In genomic region chr11:73787643-73788537, GRCh38 we compare ENCODE assay signal across 1 cellular context.
TF ChIP-seq lines count a peak whose summit lies in the region.

Gene MRPL48 (plus strand): TSS chr11:73787874. CDS start chr11:73787972, 98 bp downstream.

TF ChIP-seq in H1, 55 proteins besides CTCF, POLR2A, EP300 and RAD21:
- TF ChIP-seq KDM4A (IDR thresholded peaks at IDR 0.05; ENCODE audit: low read depth, low read length, severe bottlenecking): peak; percentile 78
- TF ChIP-seq ASH2L (IDR thresholded peaks at IDR 0.05; ENCODE audit: low read length): peak; percentile 100
- no peak for TF ChIP-seq CHD1 (IDR thresholded peaks at IDR 0.05; ENCODE audit: low read depth, low read length)
- peak; percentile 93 for TF ChIP-seq TAF7 (optimal IDR thresholded peaks at IDR 0.05; ENCODE audit: borderline replicate concordance, low read depth, low read length)
- peak; percentile 40 for TF ChIP-seq E2F6 (IDR thresholded peaks at IDR 0.05)
- peak; percentile 98; a peak in 3 of 4 replicates for TF ChIP-seq HDAC2 (IDR thresholded peaks at IDR 0.05; ENCODE audit: borderline replicate concordance in 1 of 2, low read depth in 2 of 2, low read length in 2 of 2)
- peak; percentile 66 for TF ChIP-seq SP1 (IDR thresholded peaks at IDR 0.05; ENCODE audit: low read depth, low read length)
- TF ChIP-seq KDM5A (IDR thresholded peaks at IDR 0.05; ENCODE audit: low read length): peak; percentile 93
- no peak for TF ChIP-seq NANOG (IDR thresholded peaks at IDR 0.05; ENCODE audit: insufficient read depth, low read depth, low read length, poor library complexity, severe bottlenecking)
- TF ChIP-seq RFX5 (IDR thresholded peaks at IDR 0.05; ENCODE audit: borderline replicate concordance, low read depth, low read length): no peak
- TF ChIP-seq SAP30 (IDR thresholded peaks at IDR 0.05; ENCODE audit: insufficient read depth, insufficient replicate concordance, low read length): no peak
- TF ChIP-seq TEAD4 (IDR thresholded peaks at IDR 0.05; ENCODE audit: low read depth, low read length): 0 out of 2 replicates have a peak, but pooled peaks have one; percentile 5
- TF ChIP-seq, protein P1, sequence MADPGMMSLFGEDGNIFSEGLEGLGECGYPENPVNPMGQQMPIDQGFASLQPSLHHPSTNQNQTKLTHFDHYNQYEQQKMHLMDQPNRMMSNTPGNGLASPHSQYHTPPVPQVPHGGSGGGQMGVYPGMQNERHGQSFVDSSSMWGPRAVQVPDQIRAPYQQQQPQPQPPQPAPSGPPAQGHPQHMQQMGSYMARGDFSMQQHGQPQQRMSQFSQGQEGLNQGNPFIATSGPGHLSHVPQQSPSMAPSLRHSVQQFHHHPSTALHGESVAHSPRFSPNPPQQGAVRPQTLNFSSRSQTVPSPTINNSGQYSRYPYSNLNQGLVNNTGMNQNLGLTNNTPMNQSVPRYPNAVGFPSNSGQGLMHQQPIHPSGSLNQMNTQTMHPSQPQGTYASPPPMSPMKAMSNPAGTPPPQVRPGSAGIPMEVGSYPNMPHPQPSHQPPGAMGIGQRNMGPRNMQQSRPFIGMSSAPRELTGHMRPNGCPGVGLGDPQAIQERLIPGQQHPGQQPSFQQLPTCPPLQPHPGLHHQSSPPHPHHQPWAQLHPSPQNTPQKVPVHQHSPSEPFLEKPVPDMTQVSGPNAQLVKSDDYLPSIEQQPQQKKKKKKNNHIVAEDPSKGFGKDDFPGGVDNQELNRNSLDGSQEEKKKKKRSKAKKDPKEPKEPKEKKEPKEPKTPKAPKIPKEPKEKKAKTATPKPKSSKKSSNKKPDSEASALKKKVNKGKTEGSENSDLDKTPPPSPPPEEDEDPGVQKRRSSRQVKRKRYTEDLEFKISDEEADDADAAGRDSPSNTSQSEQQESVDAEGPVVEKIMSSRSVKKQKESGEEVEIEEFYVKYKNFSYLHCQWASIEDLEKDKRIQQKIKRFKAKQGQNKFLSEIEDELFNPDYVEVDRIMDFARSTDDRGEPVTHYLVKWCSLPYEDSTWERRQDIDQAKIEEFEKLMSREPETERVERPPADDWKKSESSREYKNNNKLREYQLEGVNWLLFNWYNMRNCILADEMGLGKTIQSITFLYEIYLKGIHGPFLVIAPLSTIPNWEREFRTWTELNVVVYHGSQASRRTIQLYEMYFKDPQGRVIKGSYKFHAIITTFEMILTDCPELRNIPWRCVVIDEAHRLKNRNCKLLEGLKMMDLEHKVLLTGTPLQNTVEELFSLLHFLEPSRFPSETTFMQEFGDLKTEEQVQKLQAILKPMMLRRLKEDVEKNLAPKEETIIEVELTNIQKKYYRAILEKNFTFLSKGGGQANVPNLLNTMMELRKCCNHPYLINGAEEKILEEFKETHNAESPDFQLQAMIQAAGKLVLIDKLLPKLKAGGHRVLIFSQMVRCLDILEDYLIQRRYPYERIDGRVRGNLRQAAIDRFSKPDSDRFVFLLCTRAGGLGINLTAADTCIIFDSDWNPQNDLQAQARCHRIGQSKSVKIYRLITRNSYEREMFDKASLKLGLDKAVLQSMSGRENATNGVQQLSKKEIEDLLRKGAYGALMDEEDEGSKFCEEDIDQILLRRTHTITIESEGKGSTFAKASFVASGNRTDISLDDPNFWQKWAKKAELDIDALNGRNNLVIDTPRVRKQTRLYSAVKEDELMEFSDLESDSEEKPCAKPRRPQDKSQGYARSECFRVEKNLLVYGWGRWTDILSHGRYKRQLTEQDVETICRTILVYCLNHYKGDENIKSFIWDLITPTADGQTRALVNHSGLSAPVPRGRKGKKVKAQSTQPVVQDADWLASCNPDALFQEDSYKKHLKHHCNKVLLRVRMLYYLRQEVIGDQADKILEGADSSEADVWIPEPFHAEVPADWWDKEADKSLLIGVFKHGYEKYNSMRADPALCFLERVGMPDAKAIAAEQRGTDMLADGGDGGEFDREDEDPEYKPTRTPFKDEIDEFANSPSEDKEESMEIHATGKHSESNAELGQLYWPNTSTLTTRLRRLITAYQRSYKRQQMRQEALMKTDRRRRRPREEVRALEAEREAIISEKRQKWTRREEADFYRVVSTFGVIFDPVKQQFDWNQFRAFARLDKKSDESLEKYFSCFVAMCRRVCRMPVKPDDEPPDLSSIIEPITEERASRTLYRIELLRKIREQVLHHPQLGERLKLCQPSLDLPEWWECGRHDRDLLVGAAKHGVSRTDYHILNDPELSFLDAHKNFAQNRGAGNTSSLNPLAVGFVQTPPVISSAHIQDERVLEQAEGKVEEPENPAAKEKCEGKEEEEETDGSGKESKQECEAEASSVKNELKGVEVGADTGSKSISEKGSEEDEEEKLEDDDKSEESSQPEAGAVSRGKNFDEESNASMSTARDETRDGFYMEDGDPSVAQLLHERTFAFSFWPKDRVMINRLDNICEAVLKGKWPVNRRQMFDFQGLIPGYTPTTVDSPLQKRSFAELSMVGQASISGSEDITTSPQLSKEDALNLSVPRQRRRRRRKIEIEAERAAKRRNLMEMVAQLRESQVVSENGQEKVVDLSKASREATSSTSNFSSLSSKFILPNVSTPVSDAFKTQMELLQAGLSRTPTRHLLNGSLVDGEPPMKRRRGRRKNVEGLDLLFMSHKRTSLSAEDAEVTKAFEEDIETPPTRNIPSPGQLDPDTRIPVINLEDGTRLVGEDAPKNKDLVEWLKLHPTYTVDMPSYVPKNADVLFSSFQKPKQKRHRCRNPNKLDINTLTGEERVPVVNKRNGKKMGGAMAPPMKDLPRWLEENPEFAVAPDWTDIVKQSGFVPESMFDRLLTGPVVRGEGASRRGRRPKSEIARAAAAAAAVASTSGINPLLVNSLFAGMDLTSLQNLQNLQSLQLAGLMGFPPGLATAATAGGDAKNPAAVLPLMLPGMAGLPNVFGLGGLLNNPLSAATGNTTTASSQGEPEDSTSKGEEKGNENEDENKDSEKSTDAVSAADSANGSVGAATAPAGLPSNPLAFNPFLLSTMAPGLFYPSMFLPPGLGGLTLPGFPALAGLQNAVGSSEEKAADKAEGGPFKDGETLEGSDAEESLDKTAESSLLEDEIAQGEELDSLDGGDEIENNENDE (IDR thresholded peaks at IDR 0.05; ENCODE audit: insufficient replicate concordance, low read length): no peak
- peak in 1 of 2 experiments; percentile 17; a peak in 1 of 4 replicates for TF ChIP-seq SIN3A (conservative IDR thresholded peaks at IDR 0.05 in 1 of 2, IDR thresholded peaks at IDR 0.05 in 1 of 2; ENCODE audit: low read depth in 1 of 2, low read length in 2 of 2)
- peak; percentile 95 for TF ChIP-seq TBP (IDR thresholded peaks at IDR 0.05; ENCODE audit: low read depth, low read length)
- peak; percentile 64; the same call in 1 of the 2 replicates for TF ChIP-seq POU5F1 (IDR thresholded peaks at IDR 0.05; ENCODE audit: low read depth, low read length)
- TF ChIP-seq BACH1 (IDR thresholded peaks at IDR 0.05; ENCODE audit: low read length): peak; percentile 90
- peak; percentile 98 for TF ChIP-seq KDM1A (IDR thresholded peaks at IDR 0.05; ENCODE audit: borderline replicate concordance, low read length)
- TF ChIP-seq SIX5 (IDR thresholded peaks at IDR 0.05; ENCODE audit: low read depth, low read length): peak; percentile 27; the same call in 1 of the 2 replicates
- TF ChIP-seq SIRT6 (IDR thresholded peaks at IDR 0.05; ENCODE audit: low read length): no peak
- peak; percentile 38; the same call in 1 of the 2 replicates for TF ChIP-seq SUZ12 (IDR thresholded peaks at IDR 0.05; ENCODE audit: low read length)
- TF ChIP-seq JUND (IDR thresholded peaks at IDR 0.05; ENCODE audit: low read length): peak; percentile 62; the same call in 1 of the 2 replicates
- peak; percentile 46 for TF ChIP-seq GTF2F1 (IDR thresholded peaks at IDR 0.05; ENCODE audit: borderline replicate concordance, low read depth, low read length)
- TF ChIP-seq, protein P2, sequence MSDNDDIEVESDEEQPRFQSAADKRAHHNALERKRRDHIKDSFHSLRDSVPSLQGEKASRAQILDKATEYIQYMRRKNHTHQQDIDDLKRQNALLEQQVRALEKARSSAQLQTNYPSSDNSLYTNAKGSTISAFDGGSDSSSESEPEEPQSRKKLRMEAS (IDR thresholded peaks at IDR 0.05): peak; percentile 93
- peak; percentile 67; the same call in 1 of the 2 replicates for TF ChIP-seq CREB1 (IDR thresholded peaks at IDR 0.05)
- peak; percentile 100 for TF ChIP-seq PHF8 (conservative IDR thresholded peaks at IDR 0.05; ENCODE audit: low read depth, low read length)
- TF ChIP-seq GABPA (IDR thresholded peaks at IDR 0.05; ENCODE audit: borderline replicate concordance, insufficient read depth, low read length): peak; percentile 86
- peak; percentile 36; the same call in 1 of the 2 replicates for TF ChIP-seq TCF12 (IDR thresholded peaks at IDR 0.05; ENCODE audit: low read depth, low read length)
- no peak for TF ChIP-seq BRCA1 (IDR thresholded peaks at IDR 0.05; ENCODE audit: low read depth, low read length)
- TF ChIP-seq SP4 (IDR thresholded peaks at IDR 0.05; ENCODE audit: low read length): no peak; the same call in 1 of the 2 replicates
- no peak for TF ChIP-seq FOSL1 (IDR thresholded peaks at IDR 0.05; ENCODE audit: insufficient read depth, low read depth, low read length)
- TF ChIP-seq EZH2 (IDR thresholded peaks at IDR 0.05; ENCODE audit: low read depth, low read length, severe bottlenecking): no peak
- TF ChIP-seq, protein P3, sequence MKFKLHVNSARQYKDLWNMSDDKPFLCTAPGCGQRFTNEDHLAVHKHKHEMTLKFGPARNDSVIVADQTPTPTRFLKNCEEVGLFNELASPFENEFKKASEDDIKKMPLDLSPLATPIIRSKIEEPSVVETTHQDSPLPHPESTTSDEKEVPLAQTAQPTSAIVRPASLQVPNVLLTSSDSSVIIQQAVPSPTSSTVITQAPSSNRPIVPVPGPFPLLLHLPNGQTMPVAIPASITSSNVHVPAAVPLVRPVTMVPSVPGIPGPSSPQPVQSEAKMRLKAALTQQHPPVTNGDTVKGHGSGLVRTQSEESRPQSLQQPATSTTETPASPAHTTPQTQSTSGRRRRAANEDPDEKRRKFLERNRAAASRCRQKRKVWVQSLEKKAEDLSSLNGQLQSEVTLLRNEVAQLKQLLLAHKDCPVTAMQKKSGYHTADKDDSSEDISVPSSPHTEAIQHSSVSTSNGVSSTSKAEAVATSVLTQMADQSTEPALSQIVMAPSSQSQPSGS (IDR thresholded peaks at IDR 0.05; ENCODE audit: low read length): peak; percentile 90; the same call in 1 of the 2 replicates
- TF ChIP-seq SP2 (IDR thresholded peaks at IDR 0.05; ENCODE audit: low read length): no peak
- TF ChIP-seq POLR2AphosphoS5 (IDR thresholded peaks at IDR 0.05; ENCODE audit: low read depth, low read length): peak; percentile 97
- TF ChIP-seq RBBP5 (IDR thresholded peaks at IDR 0.05; ENCODE audit: borderline replicate concordance, low read depth, low read length): peak; percentile 98
- TF ChIP-seq CHD2 (IDR thresholded peaks at IDR 0.05; ENCODE audit: low read length): peak; percentile 35; the same call in 1 of the 2 replicates
- peak; percentile 72 for TF ChIP-seq CTBP2 (IDR thresholded peaks at IDR 0.05; ENCODE audit: borderline replicate concordance, insufficient read depth, insufficient read length, low read length)
- TF ChIP-seq EGR1 (IDR thresholded peaks at IDR 0.05; ENCODE audit: borderline replicate concordance, low read depth, low read length): no peak
- peak; percentile 49; the same call in 1 of the 2 replicates for TF ChIP-seq SRF (IDR thresholded peaks at IDR 0.05; ENCODE audit: low read depth, low read length)
- no peak for TF ChIP-seq MAFK (IDR thresholded peaks at IDR 0.05; ENCODE audit: low read depth, low read length)
- no peak for TF ChIP-seq HDAC6 (IDR thresholded peaks at IDR 0.05; ENCODE audit: low read depth, low read length)
- no peak for TF ChIP-seq CBX5 (IDR thresholded peaks at IDR 0.05; ENCODE audit: low read depth, low read length)
- peak; percentile 89 for TF ChIP-seq YY1 (IDR thresholded peaks at IDR 0.05; ENCODE audit: low read depth, low read length)
- peak; percentile 98 for TF ChIP-seq TAF1 (IDR thresholded peaks at IDR 0.05; ENCODE audit: low read depth, low read length)
